14 cellular contexts compared by ENCODE assay signal in the genomic region with DNA sequence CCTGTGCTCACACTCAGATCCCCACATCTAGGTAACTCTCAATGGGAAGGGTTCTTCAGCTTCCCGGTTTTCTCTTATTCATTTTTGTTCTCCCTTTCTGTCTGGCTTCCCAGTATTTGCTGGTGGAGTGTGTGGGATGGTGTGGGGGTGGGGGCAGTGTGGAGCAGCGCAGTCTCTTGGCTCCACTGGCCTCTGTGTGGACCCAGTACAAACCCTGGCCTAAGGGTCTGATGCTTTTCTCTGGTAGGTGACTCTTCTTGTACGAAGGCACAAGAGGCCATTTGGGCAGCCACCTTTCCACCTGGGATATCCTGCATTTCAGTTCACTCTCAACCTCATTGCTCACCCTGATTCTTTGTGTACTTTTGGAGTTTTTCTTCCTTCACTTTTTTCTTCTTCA.
DNase-seq lines count a peak whose midpoint lies in the region; ATAC-seq and TF ChIP-seq lines count a peak whose summit lies in the region.
"Had no signal": no experiment of that assay in that cellular context is flagged by ENCODE, and none has a peak within 500 bp of the region (broad histone marks: within the 10 kb centered on the region; RNA-seq: fewer than 3 reads in every experiment).

No MANE protein-coding gene starts in this region.

- ATAC-seq in activated CD8-positive, alpha-beta memory T cell treated with anti-CD3 and anti-CD28 coated beads, Interleukin-2, amount 10 ng/mL, durations not matched to agents 7 days and 5 days: no peak
- ATAC-seq in activated naive CD8-positive, alpha-beta T cell treated with anti-CD3 and anti-CD28 coated beads, Interleukin-2, amount 50 U/mL, for 24 hours: no peak
- ATAC-seq: pancreas had no signal

- H3K27me3 Mint-ChIP-seq in activated CD8-positive, alpha-beta memory T cell treated with anti-CD3 and anti-CD28 coated beads, Interleukin-2, amount 10 ng/mL, durations not matched to agents 7 days and 5 days: no peaks in the 10 kb centered on the region
- no peaks in the 10 kb centered on the region for H3K27me3 Mint-ChIP-seq in activated naive CD8-positive, alpha-beta T cell treated with anti-CD3 and anti-CD28 coated beads, Interleukin-2, amount 50 U/mL, for 24 hours

- WGBS in spleen, 5 donors: 80 to 97% (median 85%) methylated on average over 3 of the region's 3 CpGs

- H3K4me1 Mint-ChIP-seq in activated CD8-positive, alpha-beta memory T cell treated with anti-CD3 and anti-CD28 coated beads, Interleukin-2, amount 10 ng/mL, durations not matched to agents 7 days and 5 days: peaks cover 43% of the 10 kb centered on the region
- peaks cover 50% of the 10 kb centered on the region for H3K4me1 Mint-ChIP-seq in activated naive CD8-positive, alpha-beta T cell treated with anti-CD3 and anti-CD28 coated beads, Interleukin-2, amount 50 U/mL, for 24 hours

- H3K27ac ChIP-seq in OCI-LY1 (ENCODE audit: low read depth, low read length, poor library complexity, severe bottlenecking) (peak overlapping the region; percentile 88), spleen (peak overlapping the region in 5 of 8 donors; percentile 9 to 43 (median 21))
- H3K27ac ChIP-seq: pancreas, RWPE1, uterus had no signal

- H3K4me2 ChIP-seq in OCI-LY1 (ENCODE audit: low read length): peak overlapping the region; percentile 66; the same call in 1 of the 2 replicates
- H3K4me2 ChIP-seq: smooth muscle cell had no signal

- H4K20me1 ChIP-seq in OCI-LY1 (ENCODE audit: insufficient read depth, low read length): no peaks in the 10 kb centered on the region

- peak overlapping the region; percentile 28; the same call in 1 of the 2 replicates for H3K9ac ChIP-seq in OCI-LY1 (ENCODE audit: low read length)

- peaks cover 40% of the 10 kb centered on the region for H3K4me1 ChIP-seq in OCI-LY1 (ENCODE audit: insufficient read depth, low read length, severe bottlenecking)
- H3K4me1 ChIP-seq in spleen: peaks cover 6 to 34% (median 18%) of the 10 kb centered on the region in 6 donors

- H3K79me2 ChIP-seq in OCI-LY1 (ENCODE audit: insufficient read depth, low read length): no peaks in the 10 kb centered on the region

- in situ Hi-C loops in G401 (cut with HindIII; ENCODE audit: low sequenced_read_pairs): no loop called here

- intact Hi-C loops in spleen (cut with DNase I; ENCODE audit: low total_unique reads): no loop called here

- H3K9me2 ChIP-seq in OCI-LY1 (ENCODE audit: low read depth, low read length): no peaks in the 10 kb centered on the region

- peaks cover 3% of the 10 kb centered on the region for H3K36me3 Mint-ChIP-seq in activated CD8-positive, alpha-beta memory T cell treated with anti-CD3 and anti-CD28 coated beads, Interleukin-2, amount 10 ng/mL, durations not matched to agents 7 days and 5 days
- peaks cover 14% of the 10 kb centered on the region for H3K36me3 Mint-ChIP-seq in activated naive CD8-positive, alpha-beta T cell treated with anti-CD3 and anti-CD28 coated beads, Interleukin-2, amount 50 U/mL, for 24 hours (ENCODE audit: low read depth)

- no peaks in the 10 kb centered on the region for H3K36me3 ChIP-seq in OCI-LY1 (ENCODE audit: insufficient read depth, low read length)
- H3K36me3 ChIP-seq in spleen: peaks cover 0 to 8% (median 0%) of the 10 kb centered on the region in 6 donors
- H3K36me3 ChIP-seq: pancreas, uterus had no signal

- no peaks in the 10 kb centered on the region for H3K9me3 Mint-ChIP-seq in activated CD8-positive, alpha-beta memory T cell treated with anti-CD3 and anti-CD28 coated beads, Interleukin-2, amount 10 ng/mL, durations not matched to agents 7 days and 5 days (ENCODE audit: low read depth)
- H3K9me3 Mint-ChIP-seq in activated naive CD8-positive, alpha-beta T cell treated with anti-CD3 and anti-CD28 coated beads, Interleukin-2, amount 50 U/mL, for 24 hours: no peaks in the 10 kb centered on the region

- TF ChIP-seq POLR2A in spleen (IDR thresholded peaks at IDR 0.05): no peak

- no peaks in the 10 kb centered on the region for H3K27me3 ChIP-seq in OCI-LY1 (ENCODE audit: insufficient read depth, low read length)
- no peaks in the 10 kb centered on the region for H3K27me3 ChIP-seq in spleen (replicated peaks in 1 of 7)
- H3K27me3 ChIP-seq: pancreas, uterus had no signal

- H2AFZ ChIP-seq in OCI-LY1 (ENCODE audit: low read length): no peak overlapping the region

- H3K4me3 Mint-ChIP-seq in activated CD8-positive, alpha-beta memory T cell treated with anti-CD3 and anti-CD28 coated beads, Interleukin-2, amount 10 ng/mL, durations not matched to agents 7 days and 5 days: no peak overlapping the region
- H3K4me3 Mint-ChIP-seq in activated naive CD8-positive, alpha-beta T cell treated with anti-CD3 and anti-CD28 coated beads, Interleukin-2, amount 50 U/mL, for 24 hours: no peak overlapping the region

- no peak for DNase-seq in activated CD8-positive, alpha-beta memory T cell treated with anti-CD3 and anti-CD28 coated beads, Interleukin-2, amount 10 ng/mL, durations not matched to agents 7 days and 5 days
- no peak for DNase-seq in activated CD8-positive, alpha-beta memory T cell treated with anti-CD3 and anti-CD28 coated beads for 24 hours
- DNase-seq in activated naive CD8-positive, alpha-beta T cell treated with anti-CD3 and anti-CD28 coated beads, Interleukin-2, amount 50 U/mL, for 24 hours: no peak
- DNase-seq in spleen (no peak), globus pallidus (ENCODE audit: low spot score) (no peak), G401 (ENCODE audit: low spot score) (no peak), GDM1 (lab: John Stamatoyannopoulos, UW) (no peak)
- DNase-seq: ACHN, GF-D8, uterus had no signal

- H3K9me3 ChIP-seq in OCI-LY1 (ENCODE audit: low read length) (no peaks in the 10 kb centered on the region), spleen (no peaks in the 10 kb centered on the region)
- H3K9me3 ChIP-seq: pancreas, uterus had no signal

- no peaks in the 10 kb centered on the region for H3F3A ChIP-seq in OCI-LY1 (ENCODE audit: insufficient read depth, low read length)

- H3K27ac Mint-ChIP-seq in activated CD8-positive, alpha-beta memory T cell treated with anti-CD3 and anti-CD28 coated beads, Interleukin-2, amount 10 ng/mL, durations not matched to agents 7 days and 5 days: peak overlapping the region; percentile 90
- H3K27ac Mint-ChIP-seq in activated naive CD8-positive, alpha-beta T cell treated with anti-CD3 and anti-CD28 coated beads, Interleukin-2, amount 50 U/mL, for 24 hours: peak overlapping the region; percentile 85

- no peak overlapping the region for H3K4me3 ChIP-seq in OCI-LY1 (ENCODE audit: low read depth, low read length, poor library complexity, severe bottlenecking)
- H3K4me3 ChIP-seq in spleen: no peak overlapping the region
- H3K4me3 ChIP-seq: pancreas, smooth muscle cell, uterus had no signal

- no peak for TF ChIP-seq CTCF in OCI-LY1 (IDR thresholded peaks at IDR 0.05; ENCODE audit: low read length)
- no peak for TF ChIP-seq CTCF in spleen (IDR thresholded peaks at IDR 0.05 in 8 of 11, conservative IDR thresholded peaks at IDR 0.05 in 3 of 11)

- CTCF ChIA-PET in activated CD8-positive, alpha-beta memory T cell treated with anti-CD3 and anti-CD28 coated beads, Interleukin-2, amount 10 ng/mL, durations not matched to agents 7 days and 5 days (lab: Charles Lee): no interaction called here
